Comparison of ENCODE assay signal across 2 cellular contexts in the genomic region with DNA sequence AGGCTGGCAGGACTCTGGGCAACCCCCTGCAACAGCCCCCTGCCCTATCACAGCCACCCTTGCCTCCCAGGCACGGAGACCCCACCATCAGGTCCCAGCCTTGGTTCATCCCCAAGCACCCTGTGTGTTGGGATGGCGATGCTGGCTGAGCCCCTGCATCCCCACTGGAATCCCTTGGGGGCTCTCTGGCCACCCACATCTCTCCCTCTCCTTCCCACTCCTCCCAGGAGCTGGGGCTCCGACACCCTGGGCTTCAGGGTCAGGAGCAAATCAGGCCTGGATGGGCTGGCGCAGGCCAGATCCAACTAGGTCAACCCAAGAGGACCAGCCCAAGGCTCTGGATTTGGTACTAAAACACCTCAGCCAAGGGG.
TF ChIP-seq lines count a peak whose summit lies in the region.

No MANE protein-coding gene starts in this region.

TF ChIP-seq in IMR-90, 13 proteins besides CTCF, POLR2A, EP300 and RAD21:
- TF ChIP-seq RCOR1 (IDR thresholded peaks at IDR 0.05; ENCODE audit: insufficient replicate concordance, low read length) = no peak
- TF ChIP-seq NFE2L2 (IDR thresholded peaks at IDR 0.05; ENCODE audit: low read depth, low read length) = no peak
- no peak for TF ChIP-seq MXI1 (IDR thresholded peaks at IDR 0.05; ENCODE audit: borderline replicate concordance, low read depth, low read length)
- TF ChIP-seq, protein P1, sequence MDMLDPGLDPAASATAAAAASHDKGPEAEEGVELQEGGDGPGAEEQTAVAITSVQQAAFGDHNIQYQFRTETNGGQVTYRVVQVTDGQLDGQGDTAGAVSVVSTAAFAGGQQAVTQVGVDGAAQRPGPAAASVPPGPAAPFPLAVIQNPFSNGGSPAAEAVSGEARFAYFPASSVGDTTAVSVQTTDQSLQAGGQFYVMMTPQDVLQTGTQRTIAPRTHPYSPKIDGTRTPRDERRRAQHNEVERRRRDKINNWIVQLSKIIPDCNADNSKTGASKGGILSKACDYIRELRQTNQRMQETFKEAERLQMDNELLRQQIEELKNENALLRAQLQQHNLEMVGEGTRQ (IDR thresholded peaks at IDR 0.05; ENCODE audit: low read depth, low read length) = no peak
- TF ChIP-seq FOS (IDR thresholded peaks at IDR 0.05; ENCODE audit: low read depth, low read length) = no peak
- TF ChIP-seq BHLHE40 (IDR thresholded peaks at IDR 0.05; ENCODE audit: low read depth, low read length) = no peak
- TF ChIP-seq CEBPB (IDR thresholded peaks at IDR 0.05; ENCODE audit: low read depth, low read length) = no peak
- TF ChIP-seq CHD1 (IDR thresholded peaks at IDR 0.05; ENCODE audit: low read depth, low read length) = no peak

TF ChIP-seq in H1, 55 proteins besides CTCF, POLR2A, EP300 and RAD21:
- TF ChIP-seq CREB1 (IDR thresholded peaks at IDR 0.05) (no peak), TAF1 (IDR thresholded peaks at IDR 0.05; ENCODE audit: low read depth, low read length) (no peak), SRF (IDR thresholded peaks at IDR 0.05; ENCODE audit: low read depth, low read length) (no peak), ASH2L (IDR thresholded peaks at IDR 0.05; ENCODE audit: low read length) (no peak), TAF7 (optimal IDR thresholded peaks at IDR 0.05; ENCODE audit: borderline replicate concordance, low read depth, low read length) (no peak), JUND (IDR thresholded peaks at IDR 0.05; ENCODE audit: low read length) (no peak), HDAC6 (IDR thresholded peaks at IDR 0.05; ENCODE audit: low read depth, low read length) (no peak), JUN (IDR thresholded peaks at IDR 0.05; ENCODE audit: low read depth, low read length) (no peak), EZH2 (IDR thresholded peaks at IDR 0.05; ENCODE audit: low read depth, low read length, severe bottlenecking) (no peak), PHF8 (conservative IDR thresholded peaks at IDR 0.05; ENCODE audit: low read depth, low read length) (no peak), SIX5 (IDR thresholded peaks at IDR 0.05; ENCODE audit: low read depth, low read length) (no peak), RXRA (IDR thresholded peaks at IDR 0.05; ENCODE audit: insufficient read depth, low read depth, low read length) (no peak), MAFK (IDR thresholded peaks at IDR 0.05; ENCODE audit: low read depth, low read length) (no peak), KDM1A (IDR thresholded peaks at IDR 0.05; ENCODE audit: borderline replicate concordance, low read length) (no peak), RNF2 (IDR thresholded peaks at IDR 0.05; ENCODE audit: borderline replicate concordance, low read depth, low read length, missing control alignments, poor library complexity, severe bottlenecking) (no peak), CHD2 (IDR thresholded peaks at IDR 0.05; ENCODE audit: low read length) (no peak)
- TF ChIP-seq, protein P2, sequence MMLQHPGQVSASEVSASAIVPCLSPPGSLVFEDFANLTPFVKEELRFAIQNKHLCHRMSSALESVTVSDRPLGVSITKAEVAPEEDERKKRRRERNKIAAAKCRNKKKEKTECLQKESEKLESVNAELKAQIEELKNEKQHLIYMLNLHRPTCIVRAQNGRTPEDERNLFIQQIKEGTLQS (IDR thresholded peaks at IDR 0.05; ENCODE audit: insufficient read depth, low read depth, low read length) = no peak
- TF ChIP-seq, protein P3, sequence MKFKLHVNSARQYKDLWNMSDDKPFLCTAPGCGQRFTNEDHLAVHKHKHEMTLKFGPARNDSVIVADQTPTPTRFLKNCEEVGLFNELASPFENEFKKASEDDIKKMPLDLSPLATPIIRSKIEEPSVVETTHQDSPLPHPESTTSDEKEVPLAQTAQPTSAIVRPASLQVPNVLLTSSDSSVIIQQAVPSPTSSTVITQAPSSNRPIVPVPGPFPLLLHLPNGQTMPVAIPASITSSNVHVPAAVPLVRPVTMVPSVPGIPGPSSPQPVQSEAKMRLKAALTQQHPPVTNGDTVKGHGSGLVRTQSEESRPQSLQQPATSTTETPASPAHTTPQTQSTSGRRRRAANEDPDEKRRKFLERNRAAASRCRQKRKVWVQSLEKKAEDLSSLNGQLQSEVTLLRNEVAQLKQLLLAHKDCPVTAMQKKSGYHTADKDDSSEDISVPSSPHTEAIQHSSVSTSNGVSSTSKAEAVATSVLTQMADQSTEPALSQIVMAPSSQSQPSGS (IDR thresholded peaks at IDR 0.05; ENCODE audit: low read length) = no peak
TF ChIP-seq in H1: peak in this region for 0.
